In the genomic region with DNA sequence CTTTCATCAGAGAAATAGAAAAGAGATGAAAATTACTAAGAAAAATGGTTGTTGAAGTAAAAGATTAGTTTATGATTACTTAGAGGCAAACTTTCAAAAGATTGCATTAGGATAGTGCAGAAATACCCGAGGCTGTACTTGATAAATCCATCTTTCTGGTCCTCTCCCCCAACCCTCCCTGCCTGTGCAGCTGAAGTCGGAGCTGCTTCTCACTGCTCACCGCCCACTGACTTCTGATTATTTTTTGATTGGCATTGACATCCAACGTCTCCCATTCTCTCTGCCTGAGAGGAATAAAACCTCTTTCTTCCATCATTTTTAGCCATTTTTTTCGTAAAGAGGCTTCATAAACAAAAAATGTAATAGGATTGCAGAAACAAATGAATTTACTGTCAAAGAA, we compare ENCODE assay signal across 21 cellular contexts. TPM values are rescaled to one million over a fixed set of nuclear protein-coding genes. Genes with fewer than 3 reads are reported as not detected.
DNase-seq lines count a peak whose midpoint lies in the region; ATAC-seq lines count a peak whose summit lies in the region.
"Had no signal": no experiment of that assay in that cellular context is flagged by ENCODE, and none has a peak within 500 bp of the region (broad histone marks: within the 10 kb centered on the region; RNA-seq: fewer than 3 reads in every experiment).

No MANE protein-coding gene starts in this region.

- no peak overlapping the region for H3K4me3 Mint-ChIP-seq in activated T-cell treated with anti-CD3 and anti-CD28 coated beads, Interleukin-2, amount 50 U/mL, for 72 hours
- H3K4me3 Mint-ChIP-seq in activated T-cell treated with anti-CD3 and anti-CD28 coated beads, Interleukin-2, amount 50 U/mL, for 4 hours, result no peak overlapping the region
- H3K4me3 Mint-ChIP-seq: CD4-positive, CD25-positive, alpha-beta regulatory T cell; CD8-positive, alpha-beta memory T cell; H9 had no signal

- peaks cover 2 to 5% of the 10 kb centered on the region in 2 donors for H3K9me3 Mint-ChIP-seq in activated T-cell treated with anti-CD3 and anti-CD28 coated beads, Interleukin-2, amount 50 U/mL, for 72 hours
- H3K9me3 Mint-ChIP-seq in activated T-cell treated with anti-CD3 and anti-CD28 coated beads, Interleukin-2, amount 50 U/mL, for 4 hours, result peaks cover 8% of the 10 kb centered on the region
- H3K9me3 Mint-ChIP-seq: CD8-positive, alpha-beta memory T cell had no signal

- intact Hi-C loops in head of caudate nucleus (cut with DNase I), result no loop called here

- no peak for DNase-seq in activated T-cell treated with anti-CD3 and anti-CD28 coated beads, Interleukin-2, amount 50 U/mL, for 72 hours
- DNase-seq in activated T-cell treated with anti-CD3 and anti-CD28 coated beads, Interleukin-2, amount 50 U/mL, for 4 hours, result no peak
- peak; percentile 49 for DNase-seq in NCI-H2227 (lab: John Stamatoyannopoulos, UW; ENCODE audit: unreplicated experiment)
- DNase-seq in head of caudate nucleus, result peak in 29 of 42 donors; percentile 5 to 79 (median 33)
- DNase-seq in putamen (ENCODE audit: low spot score), result peak; percentile 39
- DNase-seq in NCI-H1436 treated with DMSO at 0.1 percent for 48 hours (lab: John Stamatoyannopoulos, UW), result no peak
- DNase-seq in SW480 (ENCODE audit: low spot score), result no peak
- DNase-seq: BE2C; C1 segment of cervical spinal cord; CD4-positive, CD25-positive, alpha-beta regulatory T cell; CD8-positive, alpha-beta memory T cell; COR-L47; DMS 273 treated with DMSO at 0.1 percent for 48 hours; DMS53; DND-41; EL; H9 had no signal

- peak overlapping the region; percentile 3 for H3K27ac Mint-ChIP-seq in activated T-cell treated with anti-CD3 and anti-CD28 coated beads, Interleukin-2, amount 50 U/mL, for 72 hours
- H3K27ac Mint-ChIP-seq: H9 had no signal

- no peak for ATAC-seq in activated T-cell treated with anti-CD3 and anti-CD28 coated beads, Interleukin-2, amount 50 U/mL, for 72 hours (replicated peaks in 1 of 2)
- no peak for ATAC-seq in activated T-cell treated with anti-CD3 and anti-CD28 coated beads, Interleukin-2, amount 50 U/mL, for 4 hours
- ATAC-seq in HG03280 (IDR thresholded peaks at IDR 0.05; ENCODE audit: unreplicated experiment), result no peak
- ATAC-seq: GM12878 had no signal

- no peaks in the 10 kb centered on the region for H3K27me3 Mint-ChIP-seq in activated T-cell treated with anti-CD3 and anti-CD28 coated beads, Interleukin-2, amount 50 U/mL, for 72 hours (ENCODE audit: low read depth)
- no peaks in the 10 kb centered on the region for H3K27me3 Mint-ChIP-seq in activated T-cell treated with anti-CD3 and anti-CD28 coated beads, Interleukin-2, amount 50 U/mL, for 4 hours (ENCODE audit: low read depth)
- H3K27me3 Mint-ChIP-seq: CD4-positive, CD25-positive, alpha-beta regulatory T cell had no signal

- H3K36me3 Mint-ChIP-seq in activated T-cell treated with anti-CD3 and anti-CD28 coated beads, Interleukin-2, amount 50 U/mL, for 72 hours (ENCODE audit: insufficient read depth in 2 of 2), result peaks cover 9 to 17% of the 10 kb centered on the region in 2 donors
- peaks cover 47% of the 10 kb centered on the region for H3K36me3 Mint-ChIP-seq in activated T-cell treated with anti-CD3 and anti-CD28 coated beads, Interleukin-2, amount 50 U/mL, for 4 hours (ENCODE audit: insufficient read depth)

- peaks cover 21% of the 10 kb centered on the region for H3K4me1 Mint-ChIP-seq in activated T-cell treated with anti-CD3 and anti-CD28 coated beads, Interleukin-2, amount 50 U/mL, for 72 hours (ENCODE audit: low read depth)
- H3K4me1 Mint-ChIP-seq in activated T-cell treated with anti-CD3 and anti-CD28 coated beads, Interleukin-2, amount 50 U/mL, for 4 hours (ENCODE audit: low read depth), result peaks cover 17% of the 10 kb centered on the region

RNA-seq across cellular contexts. Expression of a gene that starts 53.7 kb away (rescaled TPM):
- total RNA-seq in activated T-cell treated with anti-CD3 and anti-CD28 coated beads, Interleukin-2, amount 50 U/mL, for 72 hours, result not detected
- not detected for total RNA-seq in activated T-cell treated with anti-CD3 and anti-CD28 coated beads, Interleukin-2, amount 50 U/mL, for 4 hours
- total RNA-seq: A172, G401, GM12878 had no signal

Comparison
In these comparisons a context has a peak if more than half of its experiments do, and no peak if none do; other contexts are left out.
1. DNase-seq: peak in NCI-H2227 (single experiment), head of caudate nucleus (29 of 42) and putamen (single experiment); none in activated T-cell treated with anti-CD3 and anti-CD28 coated beads, Interleukin-2, amount 50 U/mL, for 72 hours (0 of 2), activated T-cell treated with anti-CD3 and anti-CD28 coated beads, Interleukin-2, amount 50 U/mL, for 4 hours (single experiment), NCI-H1436 treated with DMSO at 0.1 percent for 48 hours (single experiment) and SW480 (single experiment).